ENCODE assay signal across 13 cellular contexts in genomic region chr7:7795736-7796135, GRCh38.
DNase-seq lines count a peak whose midpoint lies in the region; ATAC-seq and TF ChIP-seq lines count a peak whose summit lies in the region.
"Had no signal": no experiment of that assay in that cellular context is flagged by ENCODE, and none has a peak within 500 bp of the region (broad histone marks: within the 10 kb centered on the region; RNA-seq: fewer than 3 reads in every experiment).

No MANE protein-coding gene starts in this region.

- peak in 1 of 2 experiments; percentile 50; a peak in 1 of 4 replicates for TF ChIP-seq EP300 in SK-N-SH (IDR thresholded peaks at IDR 0.05; ENCODE audit: borderline replicate concordance in 1 of 2, low read depth in 1 of 2, low read length in 1 of 2)

- CTCF ChIA-PET in HCT116 (lab: Charles Lee): no interaction called here
- CTCF ChIA-PET in SK-N-SH (lab: Yijun Ruan, JAX): interaction anchor here (1.1 to 1.8 kb wide), 2 partner anchors 10 to 200 kb away, joined by 3 to 5 read pairs; no protein-coding TSS in a partner anchor

- H3K27ac ChIP-seq in HCT116 (ENCODE audit: low read depth, low read length) (no peak overlapping the region), SK-N-SH (ENCODE audit: low read depth in 2 of 2, low read length in 1 of 2) (peak overlapping the region in 1 of 2 experiments; percentile 27; a peak in 1 of 4 replicates), substantia nigra (ENCODE audit: low read depth, low read length, poor library complexity, severe bottlenecking) (no peak overlapping the region)
- H3K27ac ChIP-seq: neural progenitor cell, testis had no signal

- WGBS in SK-N-SH (ENCODE audit: low lambda C conversion rate): 26% methylated on average over 1 of the region's 1 CpG

- intact Hi-C loops in HCT116 (cut with micrococcal nuclease): no loop called here

- H4K20me1 ChIP-seq in HCT116 (ENCODE audit: insufficient read depth): no peaks in the 10 kb centered on the region
- no peaks in the 10 kb centered on the region for H4K20me1 ChIP-seq in SK-N-SH (ENCODE audit: insufficient read depth)

- POLR2A ChIA-PET in HCT116 (lab: Charles Lee): no interaction called here
- POLR2A ChIA-PET in SK-N-SH (lab: Yijun Ruan, JAX): no interaction called here

- H3K4me3 ChIP-seq in HCT116 (replicated peaks in 1 of 2; ENCODE audit: low read depth in 1 of 2, low read length in 2 of 2): no peak overlapping the region
- no peak overlapping the region for H3K4me3 ChIP-seq in SK-N-SH (ENCODE audit: low read depth in 2 of 2, low read length in 1 of 2)
- H3K4me3 ChIP-seq: neural progenitor cell, testis had no signal

- BruUV-seq in HCT116 (replicated peaks; lab: Mats Ljungman, UMichigan): no TSS peak

- no peak for TF ChIP-seq POLR2A in HCT116 (IDR thresholded peaks at IDR 0.05; ENCODE audit: borderline replicate concordance, extremely low read depth, insufficient read depth, insufficient read length)

- ATAC-seq in HCT116: no peak; the same call in 1 of the 2 replicates
- ATAC-seq in HG03135 (IDR thresholded peaks at IDR 0.05; ENCODE audit: unreplicated experiment): no peak

- no peaks in the 10 kb centered on the region for H3K9me3 ChIP-seq in HCT116 (ENCODE audit: control insufficient read depth in 1 of 2, insufficient read depth in 1 of 2, low read depth in 1 of 2, low read length in 2 of 2)
- H3K9me3 ChIP-seq in SK-N-SH: no peaks in the 10 kb centered on the region
- H3K9me3 ChIP-seq: testis had no signal

- H3K79me2 ChIP-seq in HCT116 (ENCODE audit: insufficient read depth, low read length): no peaks in the 10 kb centered on the region
- no peaks in the 10 kb centered on the region for H3K79me2 ChIP-seq in SK-N-SH (ENCODE audit: insufficient read depth)

- TF ChIP-seq CTCF in HCT116 (IDR thresholded peaks at IDR 0.05 in 2 of 3, conservative IDR thresholded peaks at IDR 0.05 in 1 of 3; ENCODE audit: borderline replicate concordance in 1 of 3, insufficient read depth in 1 of 3, low read depth in 2 of 3, low read length in 2 of 3) (no peak), SK-N-SH (IDR thresholded peaks at IDR 0.05) (no peak)

- no peak overlapping the region for H3K9ac ChIP-seq in HCT116 (ENCODE audit: low read length)
- no peak overlapping the region for H3K9ac ChIP-seq in SK-N-SH
- H3K9ac ChIP-seq: neural progenitor cell had no signal

- TF ChIP-seq RAD21 in HCT116 (IDR thresholded peaks at IDR 0.05; ENCODE audit: low read depth): no peak
- no peak for TF ChIP-seq RAD21 in SK-N-SH (IDR thresholded peaks at IDR 0.05; ENCODE audit: low read length)

- H3K27me3 ChIP-seq in HCT116 (ENCODE audit: insufficient read depth, low read length) (no peaks in the 10 kb centered on the region), SK-N-SH (ENCODE audit: insufficient read depth) (no peaks in the 10 kb centered on the region)
- H3K27me3 ChIP-seq: neural progenitor cell, testis had no signal

- DNase-seq in A172 (ENCODE audit: low spot score) (peak; percentile 92), HCT116 (ENCODE audit: low read depth, low spot score) (peak; percentile 23), SK-N-SH (no peak), fibroblast of peridontal ligament (ENCODE audit: extremely low read depth) (peak; percentile 32), substantia nigra (lab: John Stamatoyannopoulos, UW) (no peak), NOMO-1 (lab: John Stamatoyannopoulos, UW; ENCODE audit: unreplicated experiment in 2 of 2) (no peak)
- no peak for DNase-seq in activated CD4-positive, alpha-beta T cell treated with anti-CD3 and anti-CD28 coated beads, Interleukin-2, amount 50 U/mL, for 48 hours
- DNase-seq: activated CD4-positive, alpha-beta T cell treated with anti-CD3 and anti-CD28 coated beads, Interleukin-2, amount 10 ng/mL, durations not matched to agents 7 days and 5 days; Right ventricle myocardium superior; stimulated activated CD4-positive, alpha-beta T cell treated with anti-CD3 and anti-CD28 coated beads, Interleukin-4, amount 100 ng/mL, for 24 hours; testis had no signal

- RAD21 ChIA-PET in HCT116 (lab: Charles Lee; ENCODE audit: low non-redundant PET in 1 of 2, low total read pairs in 2 of 2, uncharacterized antibody in 2 of 2, unreplicated experiment in 2 of 2): no interaction called here

- H3F3A ChIP-seq in SK-N-SH (replicated peaks; ENCODE audit: insufficient read depth): peaks cover 4% of the 10 kb centered on the region

- H3K36me3 ChIP-seq in HCT116 (ENCODE audit: control insufficient read depth in 1 of 2, insufficient read depth in 2 of 2, low read length in 2 of 2) (no peaks in the 10 kb centered on the region), SK-N-SH (replicated peaks in 1 of 2; ENCODE audit: control insufficient read depth in 1 of 2, insufficient read depth in 2 of 2, low read length in 1 of 2) (no peaks in the 10 kb centered on the region)
- H3K36me3 ChIP-seq: neural progenitor cell had no signal

- H3K4me2 ChIP-seq in HCT116 (ENCODE audit: low read length): peak overlapping the region; percentile 21; the same call in 1 of the 2 replicates
- H3K4me2 ChIP-seq in SK-N-SH: peak overlapping the region; percentile 46; the same call in 1 of the 2 replicates
- H3K4me2 ChIP-seq: neural progenitor cell had no signal

- H2AFZ ChIP-seq in HCT116 (ENCODE audit: low read depth, low read length, poor library complexity, severe bottlenecking): no peak overlapping the region
- no peak overlapping the region for H2AFZ ChIP-seq in SK-N-SH (ENCODE audit: low read depth)
- H2AFZ ChIP-seq: neural progenitor cell had no signal

- H3K4me1 ChIP-seq in HCT116 (ENCODE audit: control insufficient read depth in 1 of 2, insufficient read depth in 2 of 2, low read length in 2 of 2): peaks cover 0 to 15% of the 10 kb centered on the region in 2 experiments; a peak in 2 of 4 replicates
- H3K4me1 ChIP-seq in SK-N-SH (ENCODE audit: control insufficient read depth in 1 of 2, insufficient read depth in 2 of 2, low read depth in 1 of 2, low read length in 1 of 2): peaks cover 9 to 12% of the 10 kb centered on the region in 2 experiments; a peak in 3 of 4 replicates
- H3K4me1 ChIP-seq: testis had no signal

- H3K9me2 ChIP-seq in HCT116 (ENCODE audit: insufficient read depth) (no peaks in the 10 kb centered on the region), SK-N-SH (no peaks in the 10 kb centered on the region)

TF ChIP-seq in HCT116, 20 proteins besides CTCF, POLR2A, EP300 and RAD21:
- peak; percentile 70 for TF ChIP-seq FOSL1 (IDR thresholded peaks at IDR 0.05; ENCODE audit: low read depth)
- TF ChIP-seq JUND (IDR thresholded peaks at IDR 0.05): peak; percentile 50
- TF ChIP-seq ZFX (IDR thresholded peaks at IDR 0.05): no peak
- TF ChIP-seq POLR2AphosphoS5 (IDR thresholded peaks at IDR 0.05; ENCODE audit: low read depth, low read length): no peak
- TF ChIP-seq CBX3 (IDR thresholded peaks at IDR 0.05; ENCODE audit: low read depth): peak; percentile 49; the same call in 1 of the 2 replicates
- peak; percentile 53; the same call in 1 of the 2 replicates for TF ChIP-seq SP1 (IDR thresholded peaks at IDR 0.05; ENCODE audit: low read depth)

TF ChIP-seq in SK-N-SH, 30 proteins besides CTCF, POLR2A, EP300 and RAD21:
- TF ChIP-seq JUND (IDR thresholded peaks at IDR 0.05): peak; percentile 51; the same call in 1 of the 2 replicates
- no peak for TF ChIP-seq USF2 (IDR thresholded peaks at IDR 0.05; ENCODE audit: borderline replicate concordance, low read depth, low read length)
- TF ChIP-seq PBX3 (IDR thresholded peaks at IDR 0.05): peak; percentile 49
- peak; percentile 81 for TF ChIP-seq TCF12 (IDR thresholded peaks at IDR 0.05)
- TF ChIP-seq USF1 (IDR thresholded peaks at IDR 0.05; ENCODE audit: borderline replicate concordance, low read depth): no peak
- TF ChIP-seq FOSL2 (IDR thresholded peaks at IDR 0.05; ENCODE audit: borderline replicate concordance, low read depth): peak; percentile 43; the same call in 1 of the 2 replicates
- TF ChIP-seq MEF2A (IDR thresholded peaks at IDR 0.05; ENCODE audit: borderline replicate concordance, low read depth): no peak
- no peak for TF ChIP-seq FOXJ3 (CRISPR knock-in tag; IDR thresholded peaks at IDR 0.05)

Comparison
In these comparisons a context has a peak if more than half of its experiments do, and no peak if none do; other contexts are left out.
1. DNase-seq: peak in A172 (single experiment), HCT116 (single experiment) and fibroblast of peridontal ligament (single experiment); none in SK-N-SH (single experiment), substantia nigra (0 of 49), NOMO-1 (0 of 2) and activated CD4-positive, alpha-beta T cell treated with anti-CD3 and anti-CD28 coated beads, Interleukin-2, amount 50 U/mL, for 48 hours (0 of 2).